ENCODE assay signal across 14 cellular contexts in the genomic region with DNA sequence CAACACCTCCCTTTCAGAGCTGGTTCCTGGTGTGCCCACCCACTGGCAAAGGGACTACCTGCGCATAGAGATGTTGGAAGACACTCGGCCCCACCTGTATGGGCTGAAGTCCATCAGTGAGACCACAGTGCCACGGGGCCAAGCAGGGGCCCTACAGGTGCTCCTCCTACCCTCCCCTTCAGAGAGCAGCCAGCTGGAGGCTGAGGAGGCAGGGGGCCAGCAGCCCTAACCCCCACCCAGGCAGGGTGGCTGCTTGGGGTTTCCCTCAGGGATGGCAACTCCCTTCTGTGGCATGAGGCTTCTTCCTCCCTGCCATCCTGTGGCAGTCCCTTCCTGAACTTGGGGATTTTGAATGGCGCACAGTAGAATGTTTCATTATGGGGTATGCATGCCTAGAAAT.
A peak's percentile ranks its signal among the peaks of the same experiment; 100 is the strongest.
DNase-seq lines count a peak whose midpoint lies in the region; ATAC-seq and TF ChIP-seq lines count a peak whose summit lies in the region.
"Had no signal": no experiment of that assay in that cellular context is flagged by ENCODE, and none has a peak within 500 bp of the region (broad histone marks: within the 10 kb centered on the region; RNA-seq: fewer than 3 reads in every experiment).

No MANE protein-coding gene starts in this region.

- no peak for DNase-seq in activated CD4-positive, alpha-beta T cell treated with anti-CD3 and anti-CD28 coated beads, Interleukin-2, amount 10 ng/mL, durations not matched to agents 24 days and 14 days
- no peak for DNase-seq in activated CD4-positive, alpha-beta T cell treated with anti-CD3 and anti-CD28 coated beads for 36 hours
- DNase-seq in activated B cell treated with CpG ODN at 0.5 μM for 24 hours (no peak), progenitor cell of endocrine pancreas (ENCODE audit: low spot score, unreplicated experiment) (no peak), mucosa of gallbladder (ENCODE audit: low spot score) (no peak), H4 (ENCODE audit: low spot score) (no peak)
- no peak for DNase-seq in effector memory CD8-positive, alpha-beta T cell
- DNase-seq: 8988T, DMS53, NCI-H187 treated with DMSO at 0.1 percent for 48 hours, NCI-H2171, NCI-H446 treated with DMSO at 0.1 percent for 48 hours, NCI-H748 treated with DMSO at 0.1 percent for 48 hours had no signal

- POLR2A ChIA-PET in activated CD4-positive, alpha-beta T cell treated with anti-CD3 and anti-CD28 coated beads for 36 hours (lab: Charles Lee) = no interaction called here
- POLR2A ChIA-PET in activated B cell treated with CpG ODN at 0.5 μM for 24 hours (lab: Charles Lee) = no interaction called here

- H3K27me3 Mint-ChIP-seq in activated CD4-positive, alpha-beta T cell treated with anti-CD3 and anti-CD28 coated beads, Interleukin-2, amount 10 ng/mL, durations not matched to agents 24 days and 14 days = no peaks in the 10 kb centered on the region
- no peaks in the 10 kb centered on the region for H3K27me3 Mint-ChIP-seq in activated CD4-positive, alpha-beta T cell treated with anti-CD3 and anti-CD28 coated beads for 36 hours
- H3K27me3 Mint-ChIP-seq in activated B cell treated with CpG ODN at 0.5 μM for 24 hours (no peaks in the 10 kb centered on the region), progenitor cell of endocrine pancreas (no peaks in the 10 kb centered on the region)
- H3K27me3 Mint-ChIP-seq in effector memory CD8-positive, alpha-beta T cell = no peaks in the 10 kb centered on the region

- TF ChIP-seq CTCF in activated B cell treated with CpG ODN at 0.5 μM for 24 hours (IDR thresholded peaks at IDR 0.05) = no peak
- TF ChIP-seq CTCF in progenitor cell of endocrine pancreas (IDR thresholded peaks at IDR 0.05; ENCODE audit: unreplicated experiment) = no peak

- peaks cover 59% of the 10 kb centered on the region for H3K4me1 Mint-ChIP-seq in activated CD4-positive, alpha-beta T cell treated with anti-CD3 and anti-CD28 coated beads, Interleukin-2, amount 10 ng/mL, durations not matched to agents 24 days and 14 days
- peaks cover 99% of the 10 kb centered on the region for H3K4me1 Mint-ChIP-seq in activated CD4-positive, alpha-beta T cell treated with anti-CD3 and anti-CD28 coated beads for 36 hours
- H3K4me1 Mint-ChIP-seq in activated B cell treated with CpG ODN at 0.5 μM for 24 hours (peaks cover 91% of the 10 kb centered on the region), progenitor cell of endocrine pancreas (ENCODE audit: low read depth) (peaks cover 46% of the 10 kb centered on the region)
- peaks cover 57 to 66% of the 10 kb centered on the region in 2 donors for H3K4me1 Mint-ChIP-seq in effector memory CD8-positive, alpha-beta T cell (ENCODE audit: low read depth in 2 of 2)

- no peaks in the 10 kb centered on the region for H3K9me3 Mint-ChIP-seq in activated CD4-positive, alpha-beta T cell treated with anti-CD3 and anti-CD28 coated beads, Interleukin-2, amount 10 ng/mL, durations not matched to agents 24 days and 14 days
- no peaks in the 10 kb centered on the region for H3K9me3 Mint-ChIP-seq in activated CD4-positive, alpha-beta T cell treated with anti-CD3 and anti-CD28 coated beads for 36 hours (ENCODE audit: low read depth)
- H3K9me3 Mint-ChIP-seq in activated B cell treated with CpG ODN at 0.5 μM for 24 hours (no peaks in the 10 kb centered on the region), progenitor cell of endocrine pancreas (ENCODE audit: low read depth) (no peaks in the 10 kb centered on the region)
- H3K9me3 Mint-ChIP-seq in effector memory CD8-positive, alpha-beta T cell = no peaks in the 10 kb centered on the region

- no peak overlapping the region for H3K4me3 Mint-ChIP-seq in activated CD4-positive, alpha-beta T cell treated with anti-CD3 and anti-CD28 coated beads, Interleukin-2, amount 10 ng/mL, durations not matched to agents 24 days and 14 days
- no peak overlapping the region for H3K4me3 Mint-ChIP-seq in activated CD4-positive, alpha-beta T cell treated with anti-CD3 and anti-CD28 coated beads for 36 hours
- H3K4me3 Mint-ChIP-seq in activated B cell treated with CpG ODN at 0.5 μM for 24 hours (no peak overlapping the region), progenitor cell of endocrine pancreas (ENCODE audit: low read depth) (no peak overlapping the region)
- no peak overlapping the region for H3K4me3 Mint-ChIP-seq in effector memory CD8-positive, alpha-beta T cell

- no peak for ATAC-seq in activated CD4-positive, alpha-beta T cell treated with anti-CD3 and anti-CD28 coated beads for 36 hours
- ATAC-seq in activated B cell treated with CpG ODN at 0.5 μM for 24 hours (ENCODE audit: low read depth) = no peak
- no peak for ATAC-seq in effector memory CD8-positive, alpha-beta T cell (replicated peaks)
- ATAC-seq in SK-N-SH treated with all-trans-retinoic acid at 6 μM for 48 hours = no peak

- H3K36me3 Mint-ChIP-seq in activated CD4-positive, alpha-beta T cell treated with anti-CD3 and anti-CD28 coated beads, Interleukin-2, amount 10 ng/mL, durations not matched to agents 24 days and 14 days (ENCODE audit: low read depth) = peaks cover 42% of the 10 kb centered on the region
- peaks cover 46% of the 10 kb centered on the region for H3K36me3 Mint-ChIP-seq in activated CD4-positive, alpha-beta T cell treated with anti-CD3 and anti-CD28 coated beads for 36 hours (ENCODE audit: low read depth)
- H3K36me3 Mint-ChIP-seq in activated B cell treated with CpG ODN at 0.5 μM for 24 hours (ENCODE audit: low read depth) (peaks cover 43% of the 10 kb centered on the region), progenitor cell of endocrine pancreas (ENCODE audit: insufficient read depth) (peaks cover 6% of the 10 kb centered on the region)
- peaks cover 3% of the 10 kb centered on the region for H3K36me3 Mint-ChIP-seq in effector memory CD8-positive, alpha-beta T cell (ENCODE audit: insufficient read depth)

- H3K27ac Mint-ChIP-seq in activated CD4-positive, alpha-beta T cell treated with anti-CD3 and anti-CD28 coated beads, Interleukin-2, amount 10 ng/mL, durations not matched to agents 24 days and 14 days = peak overlapping the region; percentile 34
- no peak overlapping the region for H3K27ac Mint-ChIP-seq in activated CD4-positive, alpha-beta T cell treated with anti-CD3 and anti-CD28 coated beads for 36 hours
- H3K27ac Mint-ChIP-seq in activated B cell treated with CpG ODN at 0.5 μM for 24 hours (peak overlapping the region; percentile 32), progenitor cell of endocrine pancreas (peak overlapping the region; percentile 49)
- peak overlapping the region; percentile 59 to 79 for H3K27ac Mint-ChIP-seq in effector memory CD8-positive, alpha-beta T cell

- intact Hi-C loops in activated CD4-positive, alpha-beta T cell treated with anti-CD3 and anti-CD28 coated beads, Interleukin-2, amount 10 ng/mL, durations not matched to agents 24 days and 14 days (cut with micrococcal nuclease) = loop anchor here (5.0 kb wide), 2 partner anchors 82 to 123 kb away; no protein-coding TSS in a partner anchor
- intact Hi-C loops in activated CD4-positive, alpha-beta T cell treated with anti-CD3 and anti-CD28 coated beads for 36 hours (cut with DNase I, micrococcal nuclease) = loop anchor here in 1 of 2 experiments (5.0 kb wide), 1 partner anchor 57 kb away; no protein-coding TSS in a partner anchor
- intact Hi-C loops in activated B cell treated with CpG ODN at 0.5 μM for 24 hours (cut with micrococcal nuclease) = no loop called here

- CTCF ChIA-PET in activated CD4-positive, alpha-beta T cell treated with anti-CD3 and anti-CD28 coated beads for 36 hours (lab: Charles Lee) = interaction anchor here (1.1 kb wide), 1 partner anchor 126 kb away, joined by 4 read pairs; no protein-coding TSS in a partner anchor
- CTCF ChIA-PET in activated B cell treated with CpG ODN at 0.5 μM for 24 hours (lab: Charles Lee) = no interaction called here

TF ChIP-seq in SK-N-SH treated with all-trans-retinoic acid at 6 μM for 48 hours, 23 proteins besides CTCF, POLR2A, EP300 and RAD21 (continues in another document):
- TF ChIP-seq RARB (CRISPR knock-in tag; IDR thresholded peaks at IDR 0.05) (no peak), BACH2 (CRISPR knock-in tag; IDR thresholded peaks at IDR 0.05; ENCODE audit: borderline replicate concordance) (no peak), ZC3H10 (CRISPR knock-in tag; IDR thresholded peaks at IDR 0.05) (no peak), GLIS3 (CRISPR knock-in tag; IDR thresholded peaks at IDR 0.05) (no peak), ZNF8 (CRISPR knock-in tag; IDR thresholded peaks at IDR 0.05) (no peak)
- TF ChIP-seq, protein P1, sequence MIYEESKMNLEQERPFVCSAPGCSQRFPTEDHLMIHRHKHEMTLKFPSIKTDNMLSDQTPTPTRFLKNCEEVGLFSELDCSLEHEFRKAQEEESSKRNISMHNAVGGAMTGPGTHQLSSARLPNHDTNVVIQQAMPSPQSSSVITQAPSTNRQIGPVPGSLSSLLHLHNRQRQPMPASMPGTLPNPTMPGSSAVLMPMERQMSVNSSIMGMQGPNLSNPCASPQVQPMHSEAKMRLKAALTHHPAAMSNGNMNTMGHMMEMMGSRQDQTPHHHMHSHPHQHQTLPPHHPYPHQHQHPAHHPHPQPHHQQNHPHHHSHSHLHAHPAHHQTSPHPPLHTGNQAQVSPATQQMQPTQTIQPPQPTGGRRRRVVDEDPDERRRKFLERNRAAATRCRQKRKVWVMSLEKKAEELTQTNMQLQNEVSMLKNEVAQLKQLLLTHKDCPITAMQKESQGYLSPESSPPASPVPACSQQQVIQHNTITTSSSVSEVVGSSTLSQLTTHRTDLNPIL (CRISPR knock-in tag; IDR thresholded peaks at IDR 0.05; ENCODE audit: low read depth) = no peak
- TF ChIP-seq, protein P2, sequence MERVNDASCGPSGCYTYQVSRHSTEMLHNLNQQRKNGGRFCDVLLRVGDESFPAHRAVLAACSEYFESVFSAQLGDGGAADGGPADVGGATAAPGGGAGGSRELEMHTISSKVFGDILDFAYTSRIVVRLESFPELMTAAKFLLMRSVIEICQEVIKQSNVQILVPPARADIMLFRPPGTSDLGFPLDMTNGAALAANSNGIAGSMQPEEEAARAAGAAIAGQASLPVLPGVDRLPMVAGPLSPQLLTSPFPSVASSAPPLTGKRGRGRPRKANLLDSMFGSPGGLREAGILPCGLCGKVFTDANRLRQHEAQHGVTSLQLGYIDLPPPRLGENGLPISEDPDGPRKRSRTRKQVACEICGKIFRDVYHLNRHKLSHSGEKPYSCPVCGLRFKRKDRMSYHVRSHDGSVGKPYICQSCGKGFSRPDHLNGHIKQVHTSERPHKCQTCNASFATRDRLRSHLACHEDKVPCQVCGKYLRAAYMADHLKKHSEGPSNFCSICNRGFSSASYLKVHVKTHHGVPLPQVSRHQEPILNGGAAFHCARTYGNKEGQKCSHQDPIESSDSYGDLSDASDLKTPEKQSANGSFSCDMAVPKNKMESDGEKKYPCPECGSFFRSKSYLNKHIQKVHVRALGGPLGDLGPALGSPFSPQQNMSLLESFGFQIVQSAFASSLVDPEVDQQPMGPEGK (CRISPR knock-in tag; IDR thresholded peaks at IDR 0.05; ENCODE audit: borderline replicate concordance) = no peak
